In the genomic region with DNA sequence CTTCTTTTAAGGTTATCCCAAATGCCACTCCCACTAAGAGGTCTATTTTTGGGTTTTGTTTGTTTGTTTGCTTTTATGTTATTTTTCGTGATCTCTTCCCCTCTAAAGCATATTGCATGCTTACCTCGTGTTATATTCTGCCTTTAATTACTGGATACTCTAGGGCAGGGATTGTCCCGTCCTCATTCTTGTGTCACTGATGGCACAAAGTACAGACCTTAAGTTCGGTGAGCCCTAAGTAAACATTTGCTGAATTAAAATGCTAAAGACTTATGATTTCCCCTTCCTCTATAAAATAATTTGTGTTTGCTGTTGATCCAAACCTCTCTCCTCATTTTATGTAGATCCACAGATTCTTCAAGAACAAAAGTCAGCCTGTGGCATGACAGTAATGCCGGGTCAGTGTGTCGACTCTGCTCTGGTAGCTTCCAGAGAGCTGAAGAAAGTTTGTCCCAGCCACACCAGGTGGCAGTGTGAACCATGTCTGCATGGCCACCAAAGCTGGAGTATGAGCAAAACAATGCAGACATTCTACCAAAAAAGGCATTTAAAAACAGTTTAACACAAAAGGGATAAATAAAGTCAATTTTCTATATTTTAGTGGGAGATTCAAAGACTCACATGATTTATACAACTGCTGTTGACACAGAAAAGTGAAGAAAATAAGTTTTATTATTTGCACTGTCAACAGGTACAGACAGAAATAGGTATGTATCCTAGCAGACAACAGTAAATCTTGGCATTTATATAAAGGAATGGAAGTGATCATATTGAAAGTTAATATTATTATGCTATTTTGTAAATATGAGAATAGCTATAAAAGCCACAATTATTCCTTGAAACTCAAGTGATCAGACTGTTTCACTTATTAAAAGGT, we compare ENCODE assay signal across 1 cellular context.
A peak's percentile ranks its signal among the peaks of the same experiment; 100 is the strongest.
TF ChIP-seq lines count a peak whose summit lies in the region.

No MANE protein-coding gene starts in this region.

TF ChIP-seq in IMR-90, 13 proteins besides CTCF, POLR2A, EP300 and RAD21:
- TF ChIP-seq BHLHE40 (IDR thresholded peaks at IDR 0.05; ENCODE audit: low read depth, low read length) (no peak), SMC3 (IDR thresholded peaks at IDR 0.05; ENCODE audit: low read depth, low read length) (0 out of 2 replicates have a peak, but pooled peaks have one; percentile 7), RCOR1 (IDR thresholded peaks at IDR 0.05; ENCODE audit: insufficient replicate concordance, low read length) (no peak)
